Comparison of ENCODE assay signal across 2 cellular contexts in the genomic region with DNA sequence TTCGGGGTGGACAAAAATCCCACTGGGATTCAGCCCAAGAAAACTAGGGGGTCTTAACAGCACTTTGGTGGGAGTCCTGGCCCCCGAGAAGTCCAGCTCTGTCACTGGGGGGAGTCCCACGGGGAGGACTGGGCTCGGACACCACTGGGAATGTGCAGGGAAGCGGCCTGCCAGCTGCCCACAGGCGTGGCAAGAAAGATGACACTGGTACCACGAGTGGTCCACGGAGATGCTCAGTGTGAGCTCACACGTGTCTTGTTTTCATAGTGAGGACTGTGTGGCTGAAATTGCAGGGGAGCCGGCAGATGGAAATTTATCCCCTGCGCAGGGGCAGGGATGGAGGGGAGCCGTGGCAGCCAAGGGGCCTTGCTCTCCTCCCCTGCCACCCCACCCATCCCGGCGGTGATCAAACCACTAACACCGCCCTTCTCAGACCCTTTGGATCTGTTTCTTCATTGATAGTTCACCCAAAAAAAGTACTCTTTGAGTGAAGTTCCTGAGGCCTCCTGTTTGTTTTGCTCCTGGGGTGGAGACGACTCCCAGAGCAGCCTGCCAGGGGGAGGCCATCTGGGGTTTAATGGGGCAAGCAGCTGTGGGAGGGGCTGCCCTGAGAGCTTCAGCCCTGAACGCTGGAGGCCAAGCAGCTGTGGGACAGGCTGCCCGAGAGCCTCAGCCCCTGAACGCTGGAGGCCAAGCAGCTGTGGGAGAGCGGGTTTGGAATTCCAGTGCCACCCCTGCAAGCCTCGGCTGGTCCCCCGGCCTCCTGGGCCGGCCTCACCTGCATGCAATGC.
TF ChIP-seq lines count a peak whose summit lies in the region.

No MANE protein-coding gene starts in this region.

TF ChIP-seq in HEK293, 187 proteins besides CTCF, POLR2A, EP300 and RAD21:
- no peak for TF ChIP-seq ZFP3 (tag by site-specific recombination; IDR thresholded peaks at IDR 0.05; ENCODE audit: low read depth)
- TF ChIP-seq GLIS1 (tag by site-specific recombination; IDR thresholded peaks at IDR 0.05) = peak; percentile 51

TF ChIP-seq in GM12878, 131 proteins besides CTCF, POLR2A, EP300 and RAD21:
- TF ChIP-seq SIN3A (IDR thresholded peaks at IDR 0.05; ENCODE audit: low read depth, low read length) = no peak
- TF ChIP-seq NFIC (IDR thresholded peaks at IDR 0.05; ENCODE audit: low read depth, low read length) = no peak
- TF ChIP-seq, protein P1, sequence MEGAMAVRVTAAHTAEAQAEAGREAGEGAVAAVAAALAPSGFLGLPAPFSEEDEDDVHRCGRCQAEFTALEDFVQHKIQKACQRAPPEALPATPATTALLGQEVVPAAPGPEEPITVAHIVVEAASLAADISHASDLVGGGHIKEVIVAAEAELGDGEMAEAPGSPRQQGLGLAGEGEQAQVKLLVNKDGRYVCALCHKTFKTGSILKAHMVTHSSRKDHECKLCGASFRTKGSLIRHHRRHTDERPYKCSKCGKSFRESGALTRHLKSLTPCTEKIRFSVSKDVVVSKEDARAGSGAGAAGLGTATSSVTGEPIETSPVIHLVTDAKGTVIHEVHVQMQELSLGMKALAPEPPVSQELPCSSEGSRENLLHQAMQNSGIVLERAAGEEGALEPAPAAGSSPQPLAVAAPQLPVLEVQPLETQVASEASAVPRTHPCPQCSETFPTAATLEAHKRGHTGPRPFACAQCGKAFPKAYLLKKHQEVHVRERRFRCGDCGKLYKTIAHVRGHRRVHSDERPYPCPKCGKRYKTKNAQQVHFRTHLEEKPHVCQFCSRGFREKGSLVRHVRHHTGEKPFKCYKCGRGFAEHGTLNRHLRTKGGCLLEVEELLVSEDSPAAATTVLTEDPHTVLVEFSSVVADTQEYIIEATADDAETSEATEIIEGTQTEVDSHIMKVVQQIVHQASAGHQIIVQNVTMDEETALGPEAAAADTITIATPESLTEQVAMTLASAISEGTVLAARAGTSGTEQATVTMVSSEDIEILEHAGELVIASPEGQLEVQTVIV (IDR thresholded peaks at IDR 0.05; ENCODE audit: borderline replicate concordance, partially characterized antibody) = no peak
- no peak for TF ChIP-seq SIX5 (IDR thresholded peaks at IDR 0.05; ENCODE audit: low read depth, low read length, severe bottlenecking)
- no peak for TF ChIP-seq HDAC2 (IDR thresholded peaks at IDR 0.05)
- no peak for TF ChIP-seq TBL1XR1 (IDR thresholded peaks at IDR 0.05; ENCODE audit: low read depth, low read length)
- no peak for TF ChIP-seq ZNF622 (IDR thresholded peaks at IDR 0.05)
- TF ChIP-seq, protein P2, sequence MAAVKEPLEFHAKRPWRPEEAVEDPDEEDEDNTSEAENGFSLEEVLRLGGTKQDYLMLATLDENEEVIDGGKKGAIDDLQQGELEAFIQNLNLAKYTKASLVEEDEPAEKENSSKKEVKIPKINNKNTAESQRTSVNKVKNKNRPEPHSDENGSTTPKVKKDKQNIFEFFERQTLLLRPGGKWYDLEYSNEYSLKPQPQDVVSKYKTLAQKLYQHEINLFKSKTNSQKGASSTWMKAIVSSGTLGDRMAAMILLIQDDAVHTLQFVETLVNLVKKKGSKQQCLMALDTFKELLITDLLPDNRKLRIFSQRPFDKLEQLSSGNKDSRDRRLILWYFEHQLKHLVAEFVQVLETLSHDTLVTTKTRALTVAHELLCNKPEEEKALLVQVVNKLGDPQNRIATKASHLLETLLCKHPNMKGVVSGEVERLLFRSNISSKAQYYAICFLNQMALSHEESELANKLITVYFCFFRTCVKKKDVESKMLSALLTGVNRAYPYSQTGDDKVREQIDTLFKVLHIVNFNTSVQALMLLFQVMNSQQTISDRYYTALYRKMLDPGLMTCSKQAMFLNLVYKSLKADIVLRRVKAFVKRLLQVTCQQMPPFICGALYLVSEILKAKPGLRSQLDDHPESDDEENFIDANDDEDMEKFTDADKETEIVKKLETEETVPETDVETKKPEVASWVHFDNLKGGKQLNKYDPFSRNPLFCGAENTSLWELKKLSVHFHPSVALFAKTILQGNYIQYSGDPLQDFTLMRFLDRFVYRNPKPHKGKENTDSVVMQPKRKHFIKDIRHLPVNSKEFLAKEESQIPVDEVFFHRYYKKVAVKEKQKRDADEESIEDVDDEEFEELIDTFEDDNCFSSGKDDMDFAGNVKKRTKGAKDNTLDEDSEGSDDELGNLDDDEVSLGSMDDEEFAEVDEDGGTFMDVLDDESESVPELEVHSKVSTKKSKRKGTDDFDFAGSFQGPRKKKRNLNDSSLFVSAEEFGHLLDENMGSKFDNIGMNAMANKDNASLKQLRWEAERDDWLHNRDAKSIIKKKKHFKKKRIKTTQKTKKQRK (IDR thresholded peaks at IDR 0.05; ENCODE audit: low read depth, low read length) = no peak
- TF ChIP-seq, protein P3, sequence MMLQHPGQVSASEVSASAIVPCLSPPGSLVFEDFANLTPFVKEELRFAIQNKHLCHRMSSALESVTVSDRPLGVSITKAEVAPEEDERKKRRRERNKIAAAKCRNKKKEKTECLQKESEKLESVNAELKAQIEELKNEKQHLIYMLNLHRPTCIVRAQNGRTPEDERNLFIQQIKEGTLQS (IDR thresholded peaks at IDR 0.05; ENCODE audit: borderline replicate concordance, extremely low read depth, low read depth, low read length) = no peak
- no peak for TF ChIP-seq CEBPB (IDR thresholded peaks at IDR 0.05; ENCODE audit: borderline replicate concordance in 1 of 2, low read depth in 2 of 2, low read length in 2 of 2)
- no peak for TF ChIP-seq STAT3 (IDR thresholded peaks at IDR 0.05; ENCODE audit: low read depth, low read length)
- TF ChIP-seq TAF1 (IDR thresholded peaks at IDR 0.05; ENCODE audit: borderline replicate concordance, low read depth, low read length) = no peak
- TF ChIP-seq SRF (IDR thresholded peaks at IDR 0.05; ENCODE audit: low read depth in 2 of 2, low read length in 2 of 2) = no peak
- no peak for TF ChIP-seq NRF1 (conservative IDR thresholded peaks at IDR 0.05; ENCODE audit: low read depth, low read length)
- TF ChIP-seq SUZ12 (IDR thresholded peaks at IDR 0.05; ENCODE audit: unreplicated experiment) = no peak
- TF ChIP-seq ZNF207 (IDR thresholded peaks at IDR 0.05; ENCODE audit: borderline replicate concordance) = no peak
